9 cellular contexts compared by ENCODE assay signal in genomic region chr6:7138111-7138510, GRCh38. TPM values are rescaled to one million over a fixed set of nuclear protein-coding genes. Genes with fewer than 3 reads are reported as not detected.
DNase-seq lines count a peak whose midpoint lies in the region; ATAC-seq and TF ChIP-seq lines count a peak whose summit lies in the region.
"Had no signal": no experiment of that assay in that cellular context is flagged by ENCODE, and none has a peak within 500 bp of the region (broad histone marks: within the 10 kb centered on the region; RNA-seq: fewer than 3 reads in every experiment).

No MANE protein-coding gene starts in this region.

- no peak for TF ChIP-seq POLR2A in GM18505 (IDR thresholded peaks at IDR 0.05; ENCODE audit: borderline replicate concordance, extremely low read depth, insufficient read depth, insufficient read length)

- H4K20me1 ChIP-seq in OCI-LY7 (ENCODE audit: insufficient read depth, low read length): peaks cover 38% of the 10 kb centered on the region; the same call in 1 of the 2 replicates

- H3K9me3 ChIP-seq in OCI-LY7 (ENCODE audit: low read length) (no peaks in the 10 kb centered on the region), duodenal mucosa (ENCODE audit: control insufficient read depth in 1 of 2, low read length in 2 of 2) (no peaks in the 10 kb centered on the region)

- no peak overlapping the region for H3K4me3 Mint-ChIP-seq in progenitor cell of endocrine pancreas (ENCODE audit: low read depth)

- peak overlapping the region; percentile 70 for H3K4me2 ChIP-seq in OCI-LY7 (ENCODE audit: low read length)

- H3K9me2 ChIP-seq in OCI-LY7 (ENCODE audit: insufficient read depth, low read length): no peaks in the 10 kb centered on the region

- H3K27ac ChIP-seq in OCI-LY7 (ENCODE audit: low read depth, low read length, poor library complexity, severe bottlenecking) (no peak overlapping the region), duodenal mucosa (ENCODE audit: low read depth, low read length) (peak overlapping the region; percentile 33)

- ATAC-seq in GM18505 (IDR thresholded peaks at IDR 0.05; ENCODE audit: unreplicated experiment): no peak
- ATAC-seq in HG02571 (IDR thresholded peaks at IDR 0.05; ENCODE audit: unreplicated experiment): no peak
- no peak for ATAC-seq in GM19455 (IDR thresholded peaks at IDR 0.05; ENCODE audit: unreplicated experiment)

- H3K79me2 ChIP-seq in OCI-LY7 (ENCODE audit: insufficient read depth, low read depth, low read length): no peaks in the 10 kb centered on the region

- no peak overlapping the region for H2AFZ ChIP-seq in OCI-LY7 (ENCODE audit: low read length)

- DNase-seq in GM03348 (ENCODE audit: low spot score) (peak; percentile 32), OCI-LY7 (ENCODE audit: low spot score) (no peak), progenitor cell of endocrine pancreas (ENCODE audit: low spot score, unreplicated experiment) (no peak), germinal center (ENCODE audit: low spot score) (no peak)
- DNase-seq: SW 1271 had no signal

- no peaks in the 10 kb centered on the region for H3K27me3 ChIP-seq in duodenal mucosa (ENCODE audit: control insufficient read depth in 1 of 2, insufficient read depth in 2 of 2, low read length in 2 of 2)

- intact Hi-C loops in OCI-LY7 (cut with micrococcal nuclease; ENCODE audit: unreplicated experiment): no loop called here

- CTCF ChIA-PET in OCI-LY7 (lab: Charles Lee; ENCODE audit: unreplicated experiment): interaction anchor here (1.3 kb wide), 1 partner anchor 9 kb away, joined by 4 read pairs; no protein-coding TSS in a partner anchor

- no peak overlapping the region for H3K4me3 ChIP-seq in OCI-LY7 (ENCODE audit: low read depth, low read length, poor library complexity, severe bottlenecking)
- peak overlapping the region in 1 of 2 donors; percentile 9 for H3K4me3 ChIP-seq in duodenal mucosa (ENCODE audit: low read depth in 1 of 2, low read length in 2 of 2)

- no peaks in the 10 kb centered on the region for H3K27me3 Mint-ChIP-seq in progenitor cell of endocrine pancreas

- no peak for TF ChIP-seq CTCF in OCI-LY7 (conservative IDR thresholded peaks at IDR 0.05; ENCODE audit: low read length)
- TF ChIP-seq CTCF in progenitor cell of endocrine pancreas (IDR thresholded peaks at IDR 0.05; ENCODE audit: unreplicated experiment): no peak

- POLR2A ChIA-PET in OCI-LY7 (lab: Charles Lee): interaction anchor here (0.6 to 1.7 kb wide), 6 partner anchors 9 to 197 kb away, joined by 3 to 10 read pairs (median 3); no protein-coding TSS in a partner anchor

- H3K9me3 Mint-ChIP-seq in progenitor cell of endocrine pancreas (ENCODE audit: low read depth): no peaks in the 10 kb centered on the region

- H3K36me3 Mint-ChIP-seq in progenitor cell of endocrine pancreas (ENCODE audit: insufficient read depth): no peaks in the 10 kb centered on the region

- H3K36me3 ChIP-seq in OCI-LY7 (ENCODE audit: insufficient read depth, low read length) (no peaks in the 10 kb centered on the region), duodenal mucosa (ENCODE audit: control insufficient read depth in 1 of 2, insufficient read depth in 2 of 2, low read length in 2 of 2) (no peaks in the 10 kb centered on the region)

- H3K9ac ChIP-seq in duodenal mucosa (ENCODE audit: low read depth in 1 of 2, low read length in 2 of 2): peak overlapping the region in 1 of 2 donors; percentile 27

- H3K4me1 ChIP-seq in OCI-LY7 (ENCODE audit: insufficient read depth, low read length, poor library complexity, severe bottlenecking): peaks cover 34% of the 10 kb centered on the region
- H3K4me1 ChIP-seq in duodenal mucosa (ENCODE audit: control insufficient read depth in 1 of 2, insufficient read depth in 2 of 2, low read length in 2 of 2): peaks cover 50 to 59% of the 10 kb centered on the region in 2 donors

- no TSS peak for BruUV-seq in OCI-LY7 (replicated peaks; lab: Mats Ljungman, UMichigan)

- peak overlapping the region; percentile 95 for H3K27ac Mint-ChIP-seq in progenitor cell of endocrine pancreas

- peaks cover 61% of the 10 kb centered on the region for H3K4me1 Mint-ChIP-seq in progenitor cell of endocrine pancreas (ENCODE audit: low read depth)

RNA-seq across cellular contexts. Expression of gene RREB1, which starts 30.4 kb away (rescaled TPM):
- 3.4 and 4.4 TPM in 2 replicates for total RNA-seq in OCI-LY7 (2014; rRNA removed; shearing (Covaris generic))
- 5.5 and 7.1 TPM in 2 replicates for total RNA-seq in OCI-LY7 (2022)
- total RNA-seq in progenitor cell of endocrine pancreas: 67.2 and 71.7 TPM in 2 replicates
